13 cellular contexts compared by ENCODE assay signal in genomic region chr6:166770216-166771116, GRCh38.
DNase-seq lines count a peak whose midpoint lies in the region; ATAC-seq and TF ChIP-seq lines count a peak whose summit lies in the region.
"Had no signal": no experiment of that assay in that cellular context is flagged by ENCODE, and none has a peak within 500 bp of the region (broad histone marks: within the 10 kb centered on the region; RNA-seq: fewer than 3 reads in every experiment).

No MANE protein-coding gene starts in this region.

- H3K27me3 Mint-ChIP-seq in T-cell: peaks cover 3 to 4% of the 10 kb centered on the region in 2 donors

- H3K4me3 ChIP-seq in H7 (ENCODE audit: insufficient read depth, low read depth, low read length) (no peak overlapping the region), brain microvascular endothelial cell (ENCODE audit: low read depth, low read length) (no peak overlapping the region), lung (no peak overlapping the region)

- H3K27ac ChIP-seq in brain microvascular endothelial cell: no peak overlapping the region
- H3K27ac ChIP-seq in lung (ENCODE audit: low read depth in 1 of 2, low read length in 1 of 2): no peak overlapping the region

- peak; percentile 52 for TF ChIP-seq CTCF in brain microvascular endothelial cell (IDR thresholded peaks at IDR 0.05; ENCODE audit: low read depth, low read length, missing control alignments)
- TF ChIP-seq CTCF in lung (IDR thresholded peaks at IDR 0.05; ENCODE audit: control extremely low read depth, extremely low read depth): no peak

- 72 to 82% methylated on average over 19 of the region's 19 CpGs for WGBS in lung, 2 donors

- POLR2A ChIA-PET in T-cell (lab: Charles Lee): interaction anchor here in 1 of 2 donors (0.6 kb wide), 1 partner anchor 351 kb away, joined by 3 read pairs; no protein-coding TSS in a partner anchor

- H3K9me3 Mint-ChIP-seq in T-cell: no peaks in the 10 kb centered on the region
- H3K9me3 Mint-ChIP-seq: CD8-positive, alpha-beta T cell had no signal

- H3K4me1 ChIP-seq in lung (ENCODE audit: control insufficient read depth in 2 of 2, insufficient read depth in 2 of 2, low read length in 2 of 2): no peaks in the 10 kb centered on the region

- H3K9me3 ChIP-seq in lung (ENCODE audit: control insufficient read depth in 2 of 2, insufficient read depth in 1 of 2, low read length in 1 of 2): no peaks in the 10 kb centered on the region

- H3K27me3 ChIP-seq in H7 (ENCODE audit: control insufficient read depth, insufficient read depth, low read length) (no peaks in the 10 kb centered on the region), brain microvascular endothelial cell (replicated peaks) (no peaks in the 10 kb centered on the region), lung (ENCODE audit: control insufficient read depth, insufficient read depth) (no peaks in the 10 kb centered on the region)

- peaks cover 3 to 7% (median 3%) of the 10 kb centered on the region in 3 donors for H3K4me1 Mint-ChIP-seq in T-cell

- H3K27ac Mint-ChIP-seq in T-cell: no peak overlapping the region
- H3K27ac Mint-ChIP-seq: CD8-positive, alpha-beta T cell had no signal

- ATAC-seq in lung (ENCODE audit: insufficient read depth, low FRiP score): no peak
- no peak for ATAC-seq in HG03039 (IDR thresholded peaks at IDR 0.05; ENCODE audit: unreplicated experiment)
- ATAC-seq in T-cell (replicated peaks in 1 of 4): no peak
- ATAC-seq: CD8-positive, alpha-beta T cell had no signal

- CTCF ChIA-PET in T-cell (lab: Charles Lee): interaction anchor here in 1 of 2 donors (0.8 to 1.1 kb wide), 2 partner anchors 219 kb away, joined by 3 to 4 read pairs; no protein-coding TSS in a partner anchor

- H3K36me3 ChIP-seq in H7 (replicated peaks; ENCODE audit: control insufficient read depth, insufficient read depth, low read length) (no peaks in the 10 kb centered on the region), brain microvascular endothelial cell (replicated peaks) (no peaks in the 10 kb centered on the region), lung (ENCODE audit: control insufficient read depth in 2 of 2, insufficient read depth in 2 of 2, low read length in 2 of 2) (no peaks in the 10 kb centered on the region)

- peak; percentile 19 for DNase-seq in AG08395 (ENCODE audit: low spot score)
- DNase-seq in H7: peak; percentile 66
- no peak for DNase-seq in brain microvascular endothelial cell
- peak; percentile 10 for DNase-seq in lung (ENCODE audit: low spot score)
- DNase-seq in T-cell: no peak
- no peak for DNase-seq in NCI-H748 (lab: John Stamatoyannopoulos, UW; ENCODE audit: unreplicated experiment)
- DNase-seq in foreskin melanocyte: no peak
- DNase-seq: KBM-7, NCI-H146, NCI-H510A treated with DMSO at 0.1 percent for 48 hours, SIG-M5 had no signal

- in situ Hi-C loops in brain microvascular endothelial cell (cut with HindIII; ENCODE audit: low pct_ligation_motif_present, low sequenced_read_pairs): no loop called here

- H3K4me3 Mint-ChIP-seq in T-cell: no peak overlapping the region
- H3K4me3 Mint-ChIP-seq: CD8-positive, alpha-beta T cell had no signal

- no peaks in the 10 kb centered on the region for H3K36me3 Mint-ChIP-seq in T-cell
- H3K36me3 Mint-ChIP-seq: CD8-positive, alpha-beta T cell had no signal

Comparison
In these comparisons a context has a peak if more than half of its experiments do, and no peak if none do; other contexts are left out.
1. DNase-seq: peak in AG08395 (single experiment), H7 (single experiment) and lung (single experiment); none in brain microvascular endothelial cell (single experiment), T-cell (0 of 34), NCI-H748 (single experiment) and foreskin melanocyte (single experiment).